Comparison of ENCODE assay signal across 1 cellular context in genomic region chr18:59917422-59917821, GRCh38.
TF ChIP-seq lines count a peak whose summit lies in the region.

No MANE protein-coding gene starts in this region.

TF ChIP-seq in GM23338, 12 proteins besides CTCF, POLR2A, EP300 and RAD21 (continued from another document):
- TF ChIP-seq ZNF462 (CRISPR knock-in tag; IDR thresholded peaks at IDR 0.05) (no peak), ZNF114 (CRISPR knock-in tag; IDR thresholded peaks at IDR 0.05) (no peak), EZH2 (IDR thresholded peaks at IDR 0.05; ENCODE audit: low read depth, unreplicated experiment) (no peak), NANOG (IDR thresholded peaks at IDR 0.05; ENCODE audit: borderline replicate concordance) (no peak), ZNF331 (CRISPR knock-in tag; IDR thresholded peaks at IDR 0.05; ENCODE audit: low read depth) (no peak), POLR2AphosphoS5 (IDR thresholded peaks at IDR 0.05; ENCODE audit: low read depth) (no peak)
TF ChIP-seq in GM23338: peak in this region for 0.
